Comparison of ENCODE assay signal across 18 cellular contexts in genomic region chr18:28127763-28128737, GRCh38. TPM values are rescaled to one million over a fixed set of nuclear protein-coding genes. Genes with fewer than 3 reads are reported as not detected.
A peak's percentile ranks its signal among the peaks of the same experiment; 100 is the strongest.
DNase-seq lines count a peak whose midpoint lies in the region; ATAC-seq and TF ChIP-seq lines count a peak whose summit lies in the region.
"Had no signal": no experiment of that assay in that cellular context is flagged by ENCODE, and none has a peak within 500 bp of the region (broad histone marks: within the 10 kb centered on the region; RNA-seq: fewer than 3 reads in every experiment).

No MANE protein-coding gene starts in this region.

- H2AFZ ChIP-seq in smooth muscle cell (ENCODE audit: low read depth) = no peak overlapping the region

- 41% methylated on average over 7 of the region's 7 CpGs for WGBS in smooth muscle cell (ENCODE audit: low lambda C conversion rate)

- H3K4me3 ChIP-seq in left ventricle myocardium inferior = no peak overlapping the region
- no peak overlapping the region for H3K4me3 ChIP-seq in smooth muscle cell
- H3K4me3 ChIP-seq: Peyer's patch had no signal

- DNase-seq in DMS53 (lab: John Stamatoyannopoulos, UW) (peak; percentile 33), DMS53 treated with DMSO at 0.1 percent for 48 hours (lab: John Stamatoyannopoulos, UW; ENCODE audit: unreplicated experiment) (no peak), amniotic epithelial cell (ENCODE audit: low read depth) (peak; percentile 64), left ventricle myocardium inferior (no peak), smooth muscle cell (lab: John Stamatoyannopoulos, UW; ENCODE audit: unreplicated experiment) (no peak), RPMI8226 (no peak), HuH-7.5 (ENCODE audit: low spot score) (no peak)
- DNase-seq: 8988T; activated CD4-positive, alpha-beta T cell treated with anti-CD3 and anti-CD28 coated beads for 1 hour; activated naive CD4-positive, alpha-beta T cell treated with Interleukin-2 at 50 U/mL for 16 hours; CD4-positive, CD25-positive, alpha-beta regulatory T cell; glutamatergic neuron; NCI-H1048; NCI-H82; Peyer's patch; posterior cingulate gyrus; T-helper 17 cell had no signal

- ATAC-seq in HG03196 (IDR thresholded peaks at IDR 0.05; ENCODE audit: unreplicated experiment) = no peak
- ATAC-seq: T-helper 17 cell had no signal

- H3K27me3 ChIP-seq in left ventricle myocardium inferior (ENCODE audit: low read depth) = no peaks in the 10 kb centered on the region
- no peaks in the 10 kb centered on the region for H3K27me3 ChIP-seq in smooth muscle cell (ENCODE audit: low read depth)
- H3K27me3 ChIP-seq: Peyer's patch had no signal

- intact Hi-C loops in left ventricle myocardium inferior (cut with micrococcal nuclease) = no loop called here

- H3K4me2 ChIP-seq in smooth muscle cell = no peak overlapping the region

- H3K79me2 ChIP-seq in smooth muscle cell (ENCODE audit: low read depth) = peaks cover 90% of the 10 kb centered on the region

- H3K27ac ChIP-seq in left ventricle myocardium inferior (replicated peaks) (peak overlapping the region; percentile 88), smooth muscle cell (ENCODE audit: low read depth) (peak overlapping the region; percentile 4)
- H3K27ac ChIP-seq: Peyer's patch had no signal

- H3K9me3 ChIP-seq in left ventricle myocardium inferior (replicated peaks) (no peaks in the 10 kb centered on the region), smooth muscle cell (replicated peaks; ENCODE audit: low read depth) (no peaks in the 10 kb centered on the region)
- H3K9me3 ChIP-seq: Peyer's patch had no signal

- H3K36me3 ChIP-seq in left ventricle myocardium inferior = no peaks in the 10 kb centered on the region
- H3K36me3 ChIP-seq in smooth muscle cell (ENCODE audit: low read depth) = no peaks in the 10 kb centered on the region
- H3K36me3 ChIP-seq: Peyer's patch had no signal

- H3K4me1 ChIP-seq in left ventricle myocardium inferior (peaks cover 80% of the 10 kb centered on the region), smooth muscle cell (ENCODE audit: low read depth) (peaks cover 20% of the 10 kb centered on the region)
- H3K4me1 ChIP-seq: Peyer's patch had no signal

- peaks cover 14% of the 10 kb centered on the region for H3F3A ChIP-seq in smooth muscle cell (ENCODE audit: low read depth)

- peaks cover 33% of the 10 kb centered on the region for H4K20me1 ChIP-seq in smooth muscle cell (ENCODE audit: low read depth)

- H3K9ac ChIP-seq in smooth muscle cell (ENCODE audit: low read depth) = no peak overlapping the region

- TF ChIP-seq CTCF in left ventricle myocardium inferior (IDR thresholded peaks at IDR 0.05; ENCODE audit: borderline replicate concordance) = no peak
- TF ChIP-seq CTCF in smooth muscle cell (IDR thresholded peaks at IDR 0.05; ENCODE audit: borderline replicate concordance, insufficient read depth, poor library complexity, severe bottlenecking) = no peak

RNA-seq across cellular contexts. Expression of gene CDH2, which starts 48.9 kb away (rescaled TPM):
- total RNA-seq in left ventricle myocardium inferior = 370 TPM
- 239 and 251 TPM in 2 replicates for total RNA-seq in smooth muscle cell
- polyA plus RNA-seq in smooth muscle cell = 132 and 169 TPM in 2 replicates
- total RNA-seq: CD4-positive, CD25-positive, alpha-beta regulatory T cell had no signal
- polyA plus RNA-seq: CD4-positive, CD25-positive, alpha-beta regulatory T cell had no signal

Comparison
In these comparisons a context has a peak if more than half of its experiments do, and no peak if none do; other contexts are left out.
1. DNase-seq: peak in DMS53 (single experiment) and amniotic epithelial cell (single experiment); none in DMS53 treated with DMSO at 0.1 percent for 48 hours (single experiment), left ventricle myocardium inferior (single experiment), smooth muscle cell (single experiment), RPMI8226 (single experiment) and HuH-7.5 (single experiment).